ENCODE assay signal across 25 cellular contexts in the genomic region with DNA sequence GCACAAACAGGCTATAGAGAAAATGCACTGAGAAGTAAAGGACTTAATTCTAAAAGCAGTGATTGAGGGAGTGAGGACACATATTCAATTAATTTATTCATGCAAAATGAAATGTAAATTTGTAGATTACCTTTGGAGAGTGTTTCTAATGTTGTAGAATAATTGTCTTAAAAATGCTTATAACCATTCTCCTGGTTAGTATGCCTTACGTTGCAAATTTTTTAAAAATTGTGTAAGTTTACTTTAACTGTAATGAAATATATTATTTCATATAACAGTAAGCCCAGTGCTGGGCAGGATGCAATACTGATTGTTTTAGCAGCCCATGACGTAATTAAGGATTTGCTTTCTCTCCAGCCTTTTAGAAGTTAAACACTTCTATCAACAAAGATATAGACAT. TPM values are rescaled to one million over a fixed set of nuclear protein-coding genes. Genes with fewer than 3 reads are reported as not detected.
DNase-seq lines count a peak whose midpoint lies in the region; ATAC-seq, FAIRE-seq and TF ChIP-seq lines count a peak whose summit lies in the region.
"Had no signal": no experiment of that assay in that cellular context is flagged by ENCODE, and none has a peak within 500 bp of the region (broad histone marks: within the 10 kb centered on the region; RNA-seq: fewer than 3 reads in every experiment).

No MANE protein-coding gene starts in this region.

- H2BK20ac ChIP-seq in IMR-90 (ENCODE audit: low read depth, low read length) = no peak overlapping the region

- H3K27ac Mint-ChIP-seq in Caco-2 (ENCODE audit: unreplicated experiment) = no peak overlapping the region
- H3K27ac Mint-ChIP-seq: CD14-positive monocyte; CD4-positive, alpha-beta memory T cell; CD8-positive, alpha-beta memory T cell had no signal

- no peak for TF ChIP-seq EP300 in HepG2 (IDR thresholded peaks at IDR 0.05; ENCODE audit: low read depth in 2 of 2, low read length in 2 of 2)
- TF ChIP-seq EP300 in HepG2 (CRISPR knock-in tag; IDR thresholded peaks at IDR 0.05; ENCODE audit: borderline replicate concordance) = no peak

- no peaks in the 10 kb centered on the region for H3K79me2 ChIP-seq in HepG2 (ENCODE audit: insufficient read depth, low read length)

- H3K36me3 Mint-ChIP-seq in Caco-2 (ENCODE audit: insufficient read depth, unreplicated experiment) = no peaks in the 10 kb centered on the region
- H3K36me3 Mint-ChIP-seq: CD14-positive monocyte; CD4-positive, alpha-beta memory T cell; CD4-positive, CD25-positive, alpha-beta regulatory T cell; CD8-positive, alpha-beta memory T cell had no signal

- H3K79me1 ChIP-seq in IMR-90 (ENCODE audit: low read depth in 1 of 2, low read length in 2 of 2) = no peaks in the 10 kb centered on the region

- H3K36me3 ChIP-seq in HepG2 (replicated peaks in 1 of 2; ENCODE audit: control insufficient read depth in 1 of 2, insufficient read depth in 2 of 2, low read length in 2 of 2) = no peaks in the 10 kb centered on the region
- H3K36me3 ChIP-seq in right lobe of liver = no peaks in the 10 kb centered on the region
- H3K36me3 ChIP-seq in IMR-90 (ENCODE audit: control insufficient read depth, insufficient read depth, low read length) = no peaks in the 10 kb centered on the region
- no peaks in the 10 kb centered on the region for H3K36me3 ChIP-seq in Caco-2 (ENCODE audit: control insufficient read depth, insufficient read depth, low read length)
- H3K36me3 ChIP-seq: BE2C, BLaER1 had no signal

- no peak overlapping the region for H3K4me2 ChIP-seq in HepG2 (ENCODE audit: low read depth, low read length)
- no peak overlapping the region for H3K4me2 ChIP-seq in IMR-90 (ENCODE audit: low read depth, low read length)
- H3K4me2 ChIP-seq: BLaER1 had no signal

- no peak overlapping the region for H3K9ac ChIP-seq in HepG2 (ENCODE audit: insufficient read depth, low read depth, low read length)
- H3K9ac ChIP-seq in IMR-90 (ENCODE audit: low read depth, low read length) = no peak overlapping the region
- H3K9ac ChIP-seq: BLaER1 had no signal

- no peak overlapping the region for H3K4ac ChIP-seq in IMR-90 (ENCODE audit: low read depth, low read length)

- 2% methylated on average over 2 of the region's 2 CpGs for WGBS in HepG2 (ENCODE audit: low lambda C conversion rate)
- WGBS in right lobe of liver (ENCODE audit: insufficient coverage, low coverage, low lambda C conversion rate, missing lambda C conversion rate) = 51% methylated on average over 2 of the region's 2 CpGs
- WGBS in IMR-90 (ENCODE audit: extremely low coverage in 2 of 2, insufficient read length in 1 of 2), 2 experiments = no CpG with 5 or more reads among the region's 2 CpGs

- no peak overlapping the region for H2AK5ac ChIP-seq in IMR-90 (ENCODE audit: low read depth, low read length)

- ATAC-seq in HepG2 (no peak), right lobe of liver (no peak), IMR-90 (ENCODE audit: low read depth) (no peak)

- no peak overlapping the region for H4K91ac ChIP-seq in IMR-90 (ENCODE audit: insufficient read depth, low read depth, low read length)

- H4K20me1 ChIP-seq in HepG2 (ENCODE audit: insufficient read depth, low read length) (no peaks in the 10 kb centered on the region), IMR-90 (ENCODE audit: insufficient read depth, low read length) (no peaks in the 10 kb centered on the region)
- H4K20me1 ChIP-seq: BLaER1 had no signal

- intact Hi-C loops in HepG2 (cut with micrococcal nuclease; ENCODE audit: unreplicated experiment) = no loop called here
- intact Hi-C loops in right lobe of liver (cut with DNase I) = no loop called here
- intact Hi-C loops in IMR-90 (cut with micrococcal nuclease) = no loop called here
- intact Hi-C loops in Caco-2 (cut with micrococcal nuclease; ENCODE audit: unreplicated experiment) = no loop called here

- H2BK5ac ChIP-seq in IMR-90 (ENCODE audit: low read depth, low read length, poor library complexity, severe bottlenecking) = no peak overlapping the region

- H3K4me3 ChIP-seq in HepG2 (replicated peaks in 1 of 3; ENCODE audit: insufficient read depth in 1 of 3, low read depth in 2 of 3, low read length in 3 of 3) = no peak overlapping the region
- no peak overlapping the region for H3K4me3 ChIP-seq in right lobe of liver
- H3K4me3 ChIP-seq in IMR-90 (ENCODE audit: insufficient read depth, low read depth, low read length) = no peak overlapping the region
- H3K4me3 ChIP-seq in Caco-2 (ENCODE audit: low read depth, low read length) = no peak overlapping the region
- H3K4me3 ChIP-seq: BLaER1 had no signal

- TF ChIP-seq RAD21 in HepG2 (CRISPR knock-in tag; IDR thresholded peaks at IDR 0.05) = no peak
- TF ChIP-seq RAD21 in IMR-90 (IDR thresholded peaks at IDR 0.05; ENCODE audit: low read length) = no peak

- BruUV-seq in HepG2 (replicated peaks; lab: Mats Ljungman, UMichigan) (no TSS peak), IMR-90 (replicated peaks; lab: Mats Ljungman, UMichigan) (no TSS peak), Caco-2 (replicated peaks; lab: Mats Ljungman, UMichigan) (no TSS peak)

- H4K5ac ChIP-seq in IMR-90 (ENCODE audit: low read depth, low read length) = no peak overlapping the region

- POLR2A ChIA-PET in HepG2 (lab: Yijun Ruan, JAX) = no interaction called here
- POLR2A ChIA-PET in IMR-90 (lab: Charles Lee; ENCODE audit: unreplicated experiment) = no interaction called here
- POLR2A ChIA-PET in Caco-2 (lab: Charles Lee) = no interaction called here

- no peak overlapping the region for H3K4me3 Mint-ChIP-seq in Caco-2 (ENCODE audit: unreplicated experiment)
- H3K4me3 Mint-ChIP-seq: CD14-positive monocyte; CD4-positive, alpha-beta memory T cell; CD4-positive, CD25-positive, alpha-beta regulatory T cell; CD8-positive, alpha-beta memory T cell had no signal

- H3K27me3 ChIP-seq in HepG2 (ENCODE audit: control insufficient read depth in 1 of 2, insufficient read depth in 2 of 2, low read length in 2 of 2) = no peaks in the 10 kb centered on the region
- H3K27me3 ChIP-seq in right lobe of liver = no peaks in the 10 kb centered on the region
- H3K27me3 ChIP-seq in IMR-90 (ENCODE audit: control insufficient read depth, insufficient read depth, low read length) = no peaks in the 10 kb centered on the region
- H3K27me3 ChIP-seq in Caco-2 (replicated peaks; ENCODE audit: control insufficient read depth, insufficient read depth, low read length) = no peaks in the 10 kb centered on the region
- H3K27me3 ChIP-seq: BE2C, BLaER1 had no signal

- H3K27me3 Mint-ChIP-seq in Caco-2 (ENCODE audit: insufficient read depth, unreplicated experiment) = peaks cover 7% of the 10 kb centered on the region
- H3K27me3 Mint-ChIP-seq: CD4-positive, CD25-positive, alpha-beta regulatory T cell had no signal

- no peaks in the 10 kb centered on the region for H3K9me3 ChIP-seq in HepG2 (ENCODE audit: low read length)
- H3K9me3 ChIP-seq in right lobe of liver = no peaks in the 10 kb centered on the region
- no peaks in the 10 kb centered on the region for H3K9me3 ChIP-seq in IMR-90 (ENCODE audit: control insufficient read depth, insufficient read depth, low read length)
- H3K9me3 ChIP-seq in Caco-2 = no peaks in the 10 kb centered on the region
- H3K9me3 ChIP-seq: BE2C, BLaER1 had no signal

- no peak overlapping the region for H3K27ac ChIP-seq in HepG2 (ENCODE audit: extremely low read length, insufficient read depth, low read length)
- no peak overlapping the region for H3K27ac ChIP-seq in right lobe of liver
- no peak overlapping the region for H3K27ac ChIP-seq in IMR-90 (ENCODE audit: insufficient read depth, low read length)
- H3K27ac ChIP-seq: 22Rv1, BLaER1 had no signal

- no peak for TF ChIP-seq POLR2A in HepG2 (IDR thresholded peaks at IDR 0.05; ENCODE audit: insufficient read depth in 1 of 2, low read depth in 2 of 2, low read length in 2 of 2)
- TF ChIP-seq POLR2A in right lobe of liver (IDR thresholded peaks at IDR 0.05) = no peak
- no peak for TF ChIP-seq POLR2A in IMR-90 (IDR thresholded peaks at IDR 0.05; ENCODE audit: low read depth, low read length)

- no peak overlapping the region for H3K23ac ChIP-seq in IMR-90 (ENCODE audit: low read depth, low read length)

- dilution Hi-C loops in IMR-90 (cut with HindIII; ENCODE audit: low sequenced_read_pairs, unreplicated experiment) = no loop called here

- H3K9me1 ChIP-seq in IMR-90 (ENCODE audit: insufficient read depth, low read length) = no peaks in the 10 kb centered on the region

- no peak overlapping the region for H2BK120ac ChIP-seq in IMR-90 (ENCODE audit: low read depth, low read length)

- no peak overlapping the region for H2BK15ac ChIP-seq in IMR-90 (ENCODE audit: low read depth, low read length)

- no peaks in the 10 kb centered on the region for H3K4me1 Mint-ChIP-seq in Caco-2 (ENCODE audit: low read depth, unreplicated experiment)
- H3K4me1 Mint-ChIP-seq: CD14-positive monocyte; CD4-positive, alpha-beta memory T cell; CD4-positive, CD25-positive, alpha-beta regulatory T cell; CD8-positive, alpha-beta memory T cell had no signal

- no peak overlapping the region for H4K8ac ChIP-seq in IMR-90 (ENCODE audit: low read depth in 2 of 2, low read length in 2 of 2)

- no peaks in the 10 kb centered on the region for H3K9me3 Mint-ChIP-seq in Caco-2 (ENCODE audit: unreplicated experiment)
- H3K9me3 Mint-ChIP-seq: CD14-positive monocyte; CD8-positive, alpha-beta memory T cell had no signal

- H3K4me1 ChIP-seq in HepG2 (ENCODE audit: insufficient read depth, low read length) = no peaks in the 10 kb centered on the region
- no peaks in the 10 kb centered on the region for H3K4me1 ChIP-seq in right lobe of liver
- H3K4me1 ChIP-seq in IMR-90 (ENCODE audit: control insufficient read depth, insufficient read depth, low read length) = no peaks in the 10 kb centered on the region
- H3K4me1 ChIP-seq in Caco-2 = no peaks in the 10 kb centered on the region
- H3K4me1 ChIP-seq: BE2C, BLaER1 had no signal

- no peak overlapping the region for H3K14ac ChIP-seq in IMR-90 (replicated peaks; ENCODE audit: low read depth, low read length)

- H2AK9ac ChIP-seq in IMR-90 (replicated peaks; ENCODE audit: low read depth, low read length, poor library complexity) = no peak overlapping the region

- CTCF ChIA-PET in HepG2 (lab: Yijun Ruan, JAX; ENCODE audit: low intra/inter-chr PET ratio, low total read pairs) (no interaction called here), IMR-90 (lab: Yijun Ruan, JAX) (no interaction called here), Caco-2 (lab: Charles Lee) (interaction anchor here (0.6 kb wide), 1 partner anchor 8 kb away, joined by 3 read pairs; no protein-coding TSS in a partner anchor)

- FAIRE-seq in HepG2 (lab: Jason Lieb, UNC) = no peak
- FAIRE-seq: D721Med, G401.6, GM12891, GM18507 had no signal

- in situ Hi-C loops in HepG2 (cut with HindIII; ENCODE audit: extremely low pct_ligation_motif_present, low pct_unique_long_range_greater_than_20kb) = no loop called here
- in situ Hi-C loops in IMR-90 (cut with MboI; ENCODE audit: low sequenced_read_pairs) = no loop called here

- TF ChIP-seq CTCF in HepG2 (CRISPR knock-in tag; IDR thresholded peaks at IDR 0.05) (no peak), right lobe of liver (IDR thresholded peaks at IDR 0.05) (no peak), IMR-90 (conservative IDR thresholded peaks at IDR 0.05; ENCODE audit: low read depth, low read length) (no peak), Caco-2 (IDR thresholded peaks at IDR 0.05; ENCODE audit: insufficient read depth in 1 of 2, low read depth in 1 of 2, low read length in 1 of 2, severe bottlenecking in 1 of 2, unreplicated experiment in 1 of 2) (no peak)

- no peak overlapping the region for H3K56ac ChIP-seq in IMR-90 (ENCODE audit: extremely low read depth, insufficient read depth, low read length)

- DNase-seq in HepG2 (ENCODE audit: low spot score) = no peak
- DNase-seq in right lobe of liver = no peak
- DNase-seq in IMR-90 = no peak
- DNase-seq in activated CD8-positive, alpha-beta memory T cell treated with anti-CD3 and anti-CD28 coated beads, Interleukin-2, amount 50 U/mL, for 48 hours = no peak
- no peak for DNase-seq in Caco-2
- DNase-seq: ACHN; BE2C; C1 segment of cervical spinal cord; Calu3; CD4-positive, alpha-beta memory T cell; CD4-positive, CD25-positive, alpha-beta regulatory T cell; CD8-positive, alpha-beta memory T cell; COR-L47; DMS79 treated with DMSO at 0.1 percent for 48 hours; GF-D8 had no signal

- H2AFZ ChIP-seq in HepG2 (ENCODE audit: low read length) (no peak overlapping the region), IMR-90 (replicated peaks; ENCODE audit: low read length, poor library complexity) (no peak overlapping the region)

- H3K18ac ChIP-seq in IMR-90 (ENCODE audit: low read depth, low read length) = no peak overlapping the region

RNA-seq across cellular contexts. Expression of gene OR52E1, which starts 26.6 kb away (rescaled TPM):
- total RNA-seq in HepG2 (2016; rRNA removed; fragmentation: Illumina TruSeq; extraction: Trizol) = not detected in 2 replicates
- not detected in 2 replicates for total RNA-seq in HepG2 (2016; cell fraction: cytosol; rRNA removed; fragmentation: Illumina TruSeq; extraction: Trizol; ENCODE audit: low read depth)
- not detected in 2 replicates for total RNA-seq in HepG2 (2016; cell fraction: insoluble cytoplasmic fraction; rRNA removed; fragmentation: Illumina TruSeq; extraction: Trizol)
- not detected in 2 replicates for total RNA-seq in HepG2 (2016; cell fraction: membrane; rRNA removed; fragmentation: Illumina TruSeq; extraction: Trizol)
- total RNA-seq in HepG2 (2016; cell fraction: nucleus; rRNA removed; fragmentation: Illumina TruSeq; extraction: Trizol) = not detected in 2 replicates
- not detected in 2 replicates for polyA plus RNA-seq in HepG2 (2011; rRNA removed)
- polyA plus RNA-seq in HepG2 (2011; cell fraction: cytosol; rRNA removed) = not detected in 2 replicates
- polyA plus RNA-seq in HepG2 (2011; cell fraction: nucleus; rRNA removed) = not detected in 2 replicates
- polyA plus RNA-seq in HepG2 (2012) = not detected in 2 replicates
- not detected in 2 replicates for polyA plus RNA-seq in HepG2 (2016; cell fraction: cytosol; fragmentation: Illumina TruSeq; extraction: Trizol; ENCODE audit: low read depth)
- polyA plus RNA-seq in HepG2 (2016; cell fraction: insoluble cytoplasmic fraction; fragmentation: Illumina TruSeq; extraction: Trizol; ENCODE audit: low read depth) = not detected in 2 replicates
- polyA plus RNA-seq in HepG2 (2016; cell fraction: membrane; fragmentation: Illumina TruSeq; extraction: Trizol; ENCODE audit: low read depth) = not detected in 2 replicates
- polyA plus RNA-seq in HepG2 (2016; cell fraction: nucleus; fragmentation: Illumina TruSeq; extraction: Trizol; ENCODE audit: insufficient read depth, low read depth) = not detected in 2 replicates
- polyA minus RNA-seq in HepG2 (2011; rRNA and poly(A)+ RNA removed; ENCODE audit: low replicate concordance) = not detected in 2 replicates
- polyA minus RNA-seq in HepG2 (2011; cell fraction: cytosol; rRNA and poly(A)+ RNA removed) = not detected in 2 replicates
- polyA minus RNA-seq in HepG2 (2011; cell fraction: nucleus; rRNA and poly(A)+ RNA removed) = not detected in 2 replicates
- total RNA-seq in right lobe of liver = not detected
- total RNA-seq in IMR-90 (2012; rRNA removed) = not detected in 2 replicates
- polyA plus RNA-seq in IMR-90 (2012; rRNA removed) = not detected in 2 replicates
- not detected in 2 replicates for polyA plus RNA-seq in IMR-90 (2012; cell fraction: cytosol; rRNA removed)
- not detected in 2 replicates for polyA plus RNA-seq in IMR-90 (2012; cell fraction: nucleus; rRNA removed; ENCODE audit: low replicate concordance)
- total RNA-seq in Caco-2 (2022) = not detected in 2 replicates
- total RNA-seq: A172; A673; Calu3; CD4-positive, alpha-beta memory T cell; CD4-positive, CD25-positive, alpha-beta regulatory T cell; CD8-positive, alpha-beta memory T cell had no signal
- polyA plus RNA-seq: AG04450; CD14-positive monocyte; CD4-positive, alpha-beta memory T cell; CD4-positive, CD25-positive, alpha-beta regulatory T cell; CD8-positive, alpha-beta memory T cell had no signal

RNA-seq across cellular contexts. Expression of gene OR52E2, which starts 36.6 kb away (rescaled TPM):
- total RNA-seq in HepG2 (2016; rRNA removed; fragmentation: Illumina TruSeq; extraction: Trizol) = not detected in 2 replicates
- total RNA-seq in HepG2 (2016; cell fraction: cytosol; rRNA removed; fragmentation: Illumina TruSeq; extraction: Trizol; ENCODE audit: low read depth) = not detected in 2 replicates
- total RNA-seq in HepG2 (2016; cell fraction: insoluble cytoplasmic fraction; rRNA removed; fragmentation: Illumina TruSeq; extraction: Trizol) = not detected in 2 replicates
- not detected in 2 replicates for total RNA-seq in HepG2 (2016; cell fraction: membrane; rRNA removed; fragmentation: Illumina TruSeq; extraction: Trizol)
- total RNA-seq in HepG2 (2016; cell fraction: nucleus; rRNA removed; fragmentation: Illumina TruSeq; extraction: Trizol) = not detected in 2 replicates
- not detected in 2 replicates for polyA plus RNA-seq in HepG2 (2011; rRNA removed)
- polyA plus RNA-seq in HepG2 (2011; cell fraction: cytosol; rRNA removed) = not detected in 2 replicates
- not detected in 2 replicates for polyA plus RNA-seq in HepG2 (2011; cell fraction: nucleus; rRNA removed)
- polyA plus RNA-seq in HepG2 (2012) = not detected in 2 replicates
- not detected in 2 replicates for polyA plus RNA-seq in HepG2 (2016; cell fraction: cytosol; fragmentation: Illumina TruSeq; extraction: Trizol; ENCODE audit: low read depth)
- polyA plus RNA-seq in HepG2 (2016; cell fraction: insoluble cytoplasmic fraction; fragmentation: Illumina TruSeq; extraction: Trizol; ENCODE audit: low read depth) = not detected in 2 replicates
- not detected in 2 replicates for polyA plus RNA-seq in HepG2 (2016; cell fraction: membrane; fragmentation: Illumina TruSeq; extraction: Trizol; ENCODE audit: low read depth)
- polyA plus RNA-seq in HepG2 (2016; cell fraction: nucleus; fragmentation: Illumina TruSeq; extraction: Trizol; ENCODE audit: insufficient read depth, low read depth) = not detected in 2 replicates
- not detected in 2 replicates for polyA minus RNA-seq in HepG2 (2011; rRNA and poly(A)+ RNA removed; ENCODE audit: low replicate concordance)
- polyA minus RNA-seq in HepG2 (2011; cell fraction: cytosol; rRNA and poly(A)+ RNA removed) = not detected in 2 replicates
- not detected in 2 replicates for polyA minus RNA-seq in HepG2 (2011; cell fraction: nucleus; rRNA and poly(A)+ RNA removed)
- not detected for total RNA-seq in right lobe of liver
- not detected in 2 replicates for total RNA-seq in IMR-90 (2012; rRNA removed)
- not detected in 2 replicates for polyA plus RNA-seq in IMR-90 (2012; rRNA removed)
- polyA plus RNA-seq in IMR-90 (2012; cell fraction: cytosol; rRNA removed) = not detected in 2 replicates
- not detected in 2 replicates for polyA plus RNA-seq in IMR-90 (2012; cell fraction: nucleus; rRNA removed; ENCODE audit: low replicate concordance)
- not detected in 2 replicates for total RNA-seq in Caco-2 (2022)
- total RNA-seq: A172; A673; Calu3; CD4-positive, alpha-beta memory T cell; CD4-positive, CD25-positive, alpha-beta regulatory T cell; CD8-positive, alpha-beta memory T cell had no signal
- polyA plus RNA-seq: AG04450; CD14-positive monocyte; CD4-positive, alpha-beta memory T cell; CD4-positive, CD25-positive, alpha-beta regulatory T cell; CD8-positive, alpha-beta memory T cell had no signal

RNA-seq across cellular contexts. Expression of gene OR52A5, which starts 42.1 kb away (rescaled TPM):
- total RNA-seq in HepG2 (2016; rRNA removed; fragmentation: Illumina TruSeq; extraction: Trizol) (not detected in 2 replicates), right lobe of liver (not detected), IMR-90 (2012; rRNA removed) (not detected in 2 replicates), Caco-2 (2022) (not detected in 2 replicates)
- total RNA-seq in HepG2 (2016; cell fraction: cytosol; rRNA removed; fragmentation: Illumina TruSeq; extraction: Trizol; ENCODE audit: low read depth) = not detected in 2 replicates
- not detected in 2 replicates for total RNA-seq in HepG2 (2016; cell fraction: insoluble cytoplasmic fraction; rRNA removed; fragmentation: Illumina TruSeq; extraction: Trizol)
- total RNA-seq in HepG2 (2016; cell fraction: membrane; rRNA removed; fragmentation: Illumina TruSeq; extraction: Trizol) = not detected in 2 replicates
- not detected in 2 replicates for total RNA-seq in HepG2 (2016; cell fraction: nucleus; rRNA removed; fragmentation: Illumina TruSeq; extraction: Trizol)
- polyA plus RNA-seq in HepG2 (2011; rRNA removed) (not detected in 2 replicates), IMR-90 (2012; rRNA removed) (not detected in 2 replicates)
- not detected in 2 replicates for polyA plus RNA-seq in HepG2 (2011; cell fraction: cytosol; rRNA removed)
- polyA plus RNA-seq in HepG2 (2011; cell fraction: nucleus; rRNA removed) = not detected in 2 replicates
- polyA plus RNA-seq in HepG2 (2012) = not detected in 2 replicates
- not detected in 2 replicates for polyA plus RNA-seq in HepG2 (2016; cell fraction: cytosol; fragmentation: Illumina TruSeq; extraction: Trizol; ENCODE audit: low read depth)
- polyA plus RNA-seq in HepG2 (2016; cell fraction: insoluble cytoplasmic fraction; fragmentation: Illumina TruSeq; extraction: Trizol; ENCODE audit: low read depth) = not detected in 2 replicates
- polyA plus RNA-seq in HepG2 (2016; cell fraction: membrane; fragmentation: Illumina TruSeq; extraction: Trizol; ENCODE audit: low read depth) = not detected in 2 replicates
- polyA plus RNA-seq in HepG2 (2016; cell fraction: nucleus; fragmentation: Illumina TruSeq; extraction: Trizol; ENCODE audit: insufficient read depth, low read depth) = not detected in 2 replicates
- not detected in 2 replicates for polyA minus RNA-seq in HepG2 (2011; rRNA and poly(A)+ RNA removed; ENCODE audit: low replicate concordance)
- not detected in 2 replicates for polyA minus RNA-seq in HepG2 (2011; cell fraction: cytosol; rRNA and poly(A)+ RNA removed)
- polyA minus RNA-seq in HepG2 (2011; cell fraction: nucleus; rRNA and poly(A)+ RNA removed) = not detected in 2 replicates
- not detected in 2 replicates for polyA plus RNA-seq in IMR-90 (2012; cell fraction: cytosol; rRNA removed)
- not detected in 2 replicates for polyA plus RNA-seq in IMR-90 (2012; cell fraction: nucleus; rRNA removed; ENCODE audit: low replicate concordance)
- total RNA-seq: A172; A673; Calu3; CD4-positive, alpha-beta memory T cell; CD4-positive, CD25-positive, alpha-beta regulatory T cell; CD8-positive, alpha-beta memory T cell had no signal
- polyA plus RNA-seq: AG04450; CD14-positive monocyte; CD4-positive, alpha-beta memory T cell; CD4-positive, CD25-positive, alpha-beta regulatory T cell; CD8-positive, alpha-beta memory T cell had no signal

RNA-seq across cellular contexts. Expression of gene OR52J3, which starts 49.7 kb away (rescaled TPM):
- total RNA-seq in HepG2 (2016; rRNA removed; fragmentation: Illumina TruSeq; extraction: Trizol) = not detected in 2 replicates
- not detected in 2 replicates for total RNA-seq in HepG2 (2016; cell fraction: cytosol; rRNA removed; fragmentation: Illumina TruSeq; extraction: Trizol; ENCODE audit: low read depth)
- total RNA-seq in HepG2 (2016; cell fraction: insoluble cytoplasmic fraction; rRNA removed; fragmentation: Illumina TruSeq; extraction: Trizol) = not detected in 2 replicates
- not detected in 2 replicates for total RNA-seq in HepG2 (2016; cell fraction: membrane; rRNA removed; fragmentation: Illumina TruSeq; extraction: Trizol)
- not detected in 2 replicates for total RNA-seq in HepG2 (2016; cell fraction: nucleus; rRNA removed; fragmentation: Illumina TruSeq; extraction: Trizol)
- polyA plus RNA-seq in HepG2 (2011; rRNA removed) = not detected in 2 replicates
- not detected in 2 replicates for polyA plus RNA-seq in HepG2 (2011; cell fraction: cytosol; rRNA removed)
- polyA plus RNA-seq in HepG2 (2011; cell fraction: nucleus; rRNA removed) = not detected in 2 replicates
- not detected in 2 replicates for polyA plus RNA-seq in HepG2 (2012)
- polyA plus RNA-seq in HepG2 (2016; cell fraction: cytosol; fragmentation: Illumina TruSeq; extraction: Trizol; ENCODE audit: low read depth) = not detected in 2 replicates
- not detected in 2 replicates for polyA plus RNA-seq in HepG2 (2016; cell fraction: insoluble cytoplasmic fraction; fragmentation: Illumina TruSeq; extraction: Trizol; ENCODE audit: low read depth)
- not detected in 2 replicates for polyA plus RNA-seq in HepG2 (2016; cell fraction: membrane; fragmentation: Illumina TruSeq; extraction: Trizol; ENCODE audit: low read depth)
- polyA plus RNA-seq in HepG2 (2016; cell fraction: nucleus; fragmentation: Illumina TruSeq; extraction: Trizol; ENCODE audit: insufficient read depth, low read depth) = not detected in 2 replicates
- polyA minus RNA-seq in HepG2 (2011; rRNA and poly(A)+ RNA removed; ENCODE audit: low replicate concordance) = not detected in 2 replicates
- polyA minus RNA-seq in HepG2 (2011; cell fraction: cytosol; rRNA and poly(A)+ RNA removed) = not detected in 2 replicates
- not detected in 2 replicates for polyA minus RNA-seq in HepG2 (2011; cell fraction: nucleus; rRNA and poly(A)+ RNA removed)
- not detected for total RNA-seq in right lobe of liver
- not detected in 2 replicates for total RNA-seq in IMR-90 (2012; rRNA removed)
- not detected in 2 replicates for polyA plus RNA-seq in IMR-90 (2012; rRNA removed)
- not detected in 2 replicates for polyA plus RNA-seq in IMR-90 (2012; cell fraction: cytosol; rRNA removed)
- not detected in 2 replicates for polyA plus RNA-seq in IMR-90 (2012; cell fraction: nucleus; rRNA removed; ENCODE audit: low replicate concordance)
- total RNA-seq in Caco-2 (2022) = not detected in 2 replicates
- total RNA-seq: A172; A673; Calu3; CD4-positive, alpha-beta memory T cell; CD4-positive, CD25-positive, alpha-beta regulatory T cell; CD8-positive, alpha-beta memory T cell had no signal
- polyA plus RNA-seq: AG04450; CD14-positive monocyte; CD4-positive, alpha-beta memory T cell; CD4-positive, CD25-positive, alpha-beta regulatory T cell; CD8-positive, alpha-beta memory T cell had no signal

RNA-seq across cellular contexts. Expression of gene OR52A1, which starts 58.5 kb away (rescaled TPM):
- total RNA-seq in HepG2 (2016; rRNA removed; fragmentation: Illumina TruSeq; extraction: Trizol) (not detected in 2 replicates), right lobe of liver (under 1 TPM in 1 of 6 experiments, not detected in 5; 0.04 TPM), IMR-90 (2012; rRNA removed) (not detected in 2 replicates), Caco-2 (2022) (not detected in 2 replicates)
- not detected in 2 replicates for total RNA-seq in HepG2 (2016; cell fraction: cytosol; rRNA removed; fragmentation: Illumina TruSeq; extraction: Trizol; ENCODE audit: low read depth)
- not detected in 2 replicates for total RNA-seq in HepG2 (2016; cell fraction: insoluble cytoplasmic fraction; rRNA removed; fragmentation: Illumina TruSeq; extraction: Trizol)
- not detected in 2 replicates for total RNA-seq in HepG2 (2016; cell fraction: membrane; rRNA removed; fragmentation: Illumina TruSeq; extraction: Trizol)
- total RNA-seq in HepG2 (2016; cell fraction: nucleus; rRNA removed; fragmentation: Illumina TruSeq; extraction: Trizol) = not detected in 2 replicates
- polyA plus RNA-seq in HepG2 (2011; rRNA removed) (not detected in 2 replicates), IMR-90 (2012; rRNA removed) (not detected in 2 replicates)
- polyA plus RNA-seq in HepG2 (2011; cell fraction: cytosol; rRNA removed) = not detected in 2 replicates
- polyA plus RNA-seq in HepG2 (2011; cell fraction: nucleus; rRNA removed) = not detected in 2 replicates
- polyA plus RNA-seq in HepG2 (2012) = not detected in 2 replicates
- polyA plus RNA-seq in HepG2 (2016; cell fraction: cytosol; fragmentation: Illumina TruSeq; extraction: Trizol; ENCODE audit: low read depth) = not detected in 2 replicates
- polyA plus RNA-seq in HepG2 (2016; cell fraction: insoluble cytoplasmic fraction; fragmentation: Illumina TruSeq; extraction: Trizol; ENCODE audit: low read depth) = not detected in 2 replicates
- not detected in 2 replicates for polyA plus RNA-seq in HepG2 (2016; cell fraction: membrane; fragmentation: Illumina TruSeq; extraction: Trizol; ENCODE audit: low read depth)
- not detected in 2 replicates for polyA plus RNA-seq in HepG2 (2016; cell fraction: nucleus; fragmentation: Illumina TruSeq; extraction: Trizol; ENCODE audit: insufficient read depth, low read depth)
- polyA minus RNA-seq in HepG2 (2011; rRNA and poly(A)+ RNA removed; ENCODE audit: low replicate concordance) = not detected in 2 replicates
- not detected in 2 replicates for polyA minus RNA-seq in HepG2 (2011; cell fraction: cytosol; rRNA and poly(A)+ RNA removed)
- polyA minus RNA-seq in HepG2 (2011; cell fraction: nucleus; rRNA and poly(A)+ RNA removed) = not detected in 2 replicates
- polyA plus RNA-seq in IMR-90 (2012; cell fraction: cytosol; rRNA removed) = not detected in 2 replicates
- polyA plus RNA-seq in IMR-90 (2012; cell fraction: nucleus; rRNA removed; ENCODE audit: low replicate concordance) = not detected in 2 replicates
- total RNA-seq: A172; A673; Calu3; CD4-positive, alpha-beta memory T cell; CD4-positive, CD25-positive, alpha-beta regulatory T cell; CD8-positive, alpha-beta memory T cell had no signal
- polyA plus RNA-seq: AG04450; CD14-positive monocyte; CD4-positive, alpha-beta memory T cell; CD4-positive, CD25-positive, alpha-beta regulatory T cell; CD8-positive, alpha-beta memory T cell had no signal
